ENCODE assay signal across 16 cellular contexts in genomic region chr14:100818221-100818699, GRCh38. TPM values are rescaled to one million over a fixed set of nuclear protein-coding genes. Genes with fewer than 3 reads are reported as not detected.
"Had no signal": no experiment of that assay in that cellular context is flagged by ENCODE, and none has a peak within 500 bp of the region (broad histone marks: within the 10 kb centered on the region; RNA-seq: fewer than 3 reads in every experiment).

No MANE protein-coding gene starts in this region.

- H3K27me3 ChIP-seq: ascending aorta, tibial nerve, uterus had no signal

- H3K4me3 ChIP-seq: ascending aorta, dorsolateral prefrontal cortex, skin epidermis, tibial nerve, uterus had no signal

- H3K36me3 ChIP-seq: ascending aorta, neutrophil, tibial nerve, uterus had no signal

- DNase-seq: activated CD4-positive, alpha-beta T cell treated with anti-CD3 and anti-CD28 coated beads, Interleukin-2, amount 50 U/mL, for 1 hour; activated naive CD4-positive, alpha-beta T cell treated with anti-CD3 and anti-CD28 coated beads for 36 hours; activated naive CD8-positive, alpha-beta T cell treated with anti-CD3 and anti-CD28 coated beads, Interleukin-2, amount 50 U/mL, for 24 hours; activated T-cell treated with anti-CD3 and anti-CD28 coated beads for 4 hours; dorsolateral prefrontal cortex; erythroblast; naive thymus-derived CD4-positive, alpha-beta T cell; stimulated activated CD4-positive, alpha-beta T cell treated with anti-CD3 and anti-CD28 coated beads, Interleukin-4, amount 100 ng/mL, for 4 hours; stimulated activated CD8-positive, alpha-beta memory T cell treated with anti-CD3 and anti-CD28 coated beads, Interleukin-4, amount 100 ng/mL, for 48 hours; stimulated activated naive CD4-positive, alpha-beta T cell treated with Interleukin-2 at 50 U/mL for 16 hours; substantia nigra; uterus had no signal

- H3K4me1 ChIP-seq: ascending aorta, tibial nerve, uterus had no signal

- ATAC-seq: activated naive CD8-positive, alpha-beta T cell treated with anti-CD3 and anti-CD28 coated beads, Interleukin-2, amount 50 U/mL, for 24 hours; naive thymus-derived CD4-positive, alpha-beta T cell had no signal

- H3K9me3 ChIP-seq: ascending aorta, neutrophil, tibial nerve, uterus had no signal

- H3K27ac ChIP-seq: ascending aorta, dorsolateral prefrontal cortex, neutrophil, skin epidermis, tibial nerve, uterus had no signal

RNA-seq across cellular contexts. Expression of gene MEG3, which starts 7.7 kb away (rescaled TPM):
- total RNA-seq: activated naive CD4-positive, alpha-beta T cell treated with anti-CD3 and anti-CD28 coated beads for 36 hours had no signal
- polyA plus RNA-seq: naive thymus-derived CD4-positive, alpha-beta T cell had no signal
